15 cellular contexts compared by ENCODE assay signal in genomic region chr2:221097949-221098348, GRCh38.
DNase-seq lines count a peak whose midpoint lies in the region; ATAC-seq, FAIRE-seq and TF ChIP-seq lines count a peak whose summit lies in the region.
"Had no signal": no experiment of that assay in that cellular context is flagged by ENCODE, and none has a peak within 500 bp of the region (broad histone marks: within the 10 kb centered on the region; RNA-seq: fewer than 3 reads in every experiment).

No MANE protein-coding gene starts in this region.

- TF ChIP-seq POLR2A in A549 (IDR thresholded peaks at IDR 0.05; ENCODE audit: low read length) (no peak), H54 (IDR thresholded peaks at IDR 0.05; ENCODE audit: low read depth, low read length) (no peak)

- FAIRE-seq in A549 (lab: Jason Lieb, UNC) (no peak), H54 (lab: Jason Lieb, UNC) (peak; percentile 48), astrocyte (lab: Jason Lieb, UNC) (no peak)
- FAIRE-seq: GM12892, GM18507 had no signal

- H3K9ac ChIP-seq in astrocyte (ENCODE audit: low read length), result no peak overlapping the region
- H3K9ac ChIP-seq in mesenchymal stem cell (ENCODE audit: low read length), result no peak overlapping the region

- H3K9me3 ChIP-seq in A549 (no peaks in the 10 kb centered on the region; the same call in 2 of the 3 replicates), astrocyte (ENCODE audit: insufficient read depth, low read depth, low read length) (no peaks in the 10 kb centered on the region), mesenchymal stem cell (ENCODE audit: control insufficient read depth, low read length) (no peaks in the 10 kb centered on the region)
- H3K9me3 ChIP-seq: BE2C had no signal

- H2AK5ac ChIP-seq in mesenchymal stem cell (ENCODE audit: low read length, severe bottlenecking), result no peak overlapping the region

- no peaks in the 10 kb centered on the region for H3K36me3 ChIP-seq in astrocyte (ENCODE audit: insufficient read depth, low read length)
- no peaks in the 10 kb centered on the region for H3K36me3 ChIP-seq in mesenchymal stem cell (ENCODE audit: control insufficient read depth in 1 of 2, insufficient read depth in 2 of 2, low read depth in 1 of 2, low read length in 2 of 2)
- H3K36me3 ChIP-seq: BE2C had no signal

- no peak overlapping the region for H2BK5ac ChIP-seq in mesenchymal stem cell (ENCODE audit: low read depth, low read length, poor library complexity, severe bottlenecking)

- no peaks in the 10 kb centered on the region for H3K79me2 ChIP-seq in astrocyte (ENCODE audit: insufficient read depth, low read length)

- H3K36me3 Mint-ChIP-seq in astrocyte (ENCODE audit: low read depth, unreplicated experiment), result no peaks in the 10 kb centered on the region

- H3K4me3 ChIP-seq in A549 (no peak overlapping the region), astrocyte (ENCODE audit: insufficient read depth, low read depth, low read length) (no peak overlapping the region), mesenchymal stem cell (ENCODE audit: insufficient read depth in 1 of 2, low read depth in 1 of 2, low read length in 2 of 2) (no peak overlapping the region)

- H3K4me2 ChIP-seq in A549 (no peak overlapping the region), astrocyte (ENCODE audit: low read length) (peak overlapping the region; percentile 62), mesenchymal stem cell (ENCODE audit: low read length, poor library complexity, severe bottlenecking) (no peak overlapping the region)

- DNase-seq in A549 (ENCODE audit: low read depth in 1 of 2, low spot score in 1 of 2), result no peak
- no peak for DNase-seq in H54 (ENCODE audit: insufficient read length, low spot score)
- no peak for DNase-seq in astrocyte (ENCODE audit: low read depth)
- DNase-seq in mesenchymal stem cell, result no peak
- DNase-seq in NCI-H526 treated with DMSO at 0.1 percent for 48 hours (lab: John Stamatoyannopoulos, UW), result no peak
- DNase-seq: BE2C; CD4-positive, alpha-beta T cell; DMS153; DMS79; GDM1; GOT3; H9 had no signal

- H3K9me3 Mint-ChIP-seq in astrocyte (ENCODE audit: unreplicated experiment), result no peaks in the 10 kb centered on the region
- H3K9me3 Mint-ChIP-seq: CD4-positive, alpha-beta T cell; H9 had no signal

- POLR2A ChIA-PET in A549 (lab: Yijun Ruan, JAX), result no interaction called here

- no peak overlapping the region for H4K8ac ChIP-seq in mesenchymal stem cell (ENCODE audit: low read length)

- TF ChIP-seq CTCF in A549 (IDR thresholded peaks at IDR 0.05), result no peak
- TF ChIP-seq CTCF in astrocyte (IDR thresholded peaks at IDR 0.05; ENCODE audit: insufficient read depth, low read depth, low read length), result no peak

- H3K79me1 ChIP-seq in mesenchymal stem cell (replicated peaks; ENCODE audit: low read length, poor library complexity, severe bottlenecking), result no peaks in the 10 kb centered on the region

- H3K23ac ChIP-seq in mesenchymal stem cell (ENCODE audit: low read length in 2 of 2), result no peak overlapping the region

- H2BK15ac ChIP-seq in mesenchymal stem cell (ENCODE audit: low read depth, poor library complexity, severe bottlenecking), result no peak overlapping the region

- H3K4me1 ChIP-seq in A549 (peaks cover 3% of the 10 kb centered on the region; the same call in 1 of the 3 replicates), astrocyte (ENCODE audit: insufficient read depth, low read length) (peaks cover 25% of the 10 kb centered on the region), mesenchymal stem cell (ENCODE audit: control insufficient read depth, insufficient read depth, low read depth, low read length) (peaks cover 5% of the 10 kb centered on the region)
- H3K4me1 ChIP-seq: BE2C had no signal

- no peak for TF ChIP-seq RAD21 in A549 (conservative IDR thresholded peaks at IDR 0.05 in 1 of 2, IDR thresholded peaks at IDR 0.05 in 1 of 2)

- no peak overlapping the region for H3K4ac ChIP-seq in mesenchymal stem cell (ENCODE audit: low read depth in 1 of 2, low read length in 2 of 2)

- no peak overlapping the region for H3K14ac ChIP-seq in mesenchymal stem cell (ENCODE audit: low read length in 2 of 2)

- WGBS in A549 (ENCODE audit: missing lambda C conversion rate), result 48% methylated on average over 7 of the region's 7 CpGs
- 91% methylated on average over 7 of the region's 7 CpGs for WGBS in mesenchymal stem cell

- no peaks in the 10 kb centered on the region for H3K27me3 Mint-ChIP-seq in astrocyte (ENCODE audit: low read depth, unreplicated experiment)

- no peak for ATAC-seq in A549
- no peak for ATAC-seq in HG03196 (IDR thresholded peaks at IDR 0.05; ENCODE audit: unreplicated experiment)

- no peak overlapping the region for H3K27ac Mint-ChIP-seq in astrocyte (ENCODE audit: unreplicated experiment)
- H3K27ac Mint-ChIP-seq: CD4-positive, alpha-beta T cell; H9 had no signal

- H3K4me3 Mint-ChIP-seq in astrocyte (ENCODE audit: unreplicated experiment), result no peak overlapping the region
- H3K4me3 Mint-ChIP-seq: CD4-positive, alpha-beta T cell; H9 had no signal

- CTCF ChIA-PET in A549 (lab: Yijun Ruan, JAX), result interaction anchor here (0.6 kb wide), 1 partner anchor 1786 kb away, joined by 6 read pairs; no protein-coding TSS in a partner anchor

- H3K27ac ChIP-seq in A549, result no peak overlapping the region
- H3K27ac ChIP-seq in astrocyte (ENCODE audit: low read depth, low read length), result no peak overlapping the region
- peak overlapping the region; percentile 80 for H3K27ac ChIP-seq in mesenchymal stem cell (ENCODE audit: low read length, poor library complexity, severe bottlenecking)

- no peaks in the 10 kb centered on the region for H4K20me1 ChIP-seq in astrocyte (ENCODE audit: insufficient read depth, low read length)

- H3K27me3 ChIP-seq in astrocyte (ENCODE audit: insufficient read depth, low read length) (no peaks in the 10 kb centered on the region), mesenchymal stem cell (ENCODE audit: control insufficient read depth in 1 of 2, insufficient read depth in 1 of 2, low read length in 2 of 2) (no peaks in the 10 kb centered on the region)
- H3K27me3 ChIP-seq: BE2C had no signal

- TF ChIP-seq EP300 in A549 (IDR thresholded peaks at IDR 0.05), result no peak

- no peak overlapping the region for H2BK120ac ChIP-seq in mesenchymal stem cell (ENCODE audit: low read depth, low read length)

- H2AFZ ChIP-seq in astrocyte (ENCODE audit: low read depth, low read length) (no peak overlapping the region), mesenchymal stem cell (ENCODE audit: low read depth, low read length) (no peak overlapping the region)

- no peak overlapping the region for H2BK12ac ChIP-seq in mesenchymal stem cell (ENCODE audit: low read length in 2 of 2)

- H4K91ac ChIP-seq in mesenchymal stem cell (ENCODE audit: low read length), result no peak overlapping the region

- H3K4me1 Mint-ChIP-seq in astrocyte (ENCODE audit: low read depth, unreplicated experiment), result peaks cover 20% of the 10 kb centered on the region

- H3K18ac ChIP-seq in mesenchymal stem cell (ENCODE audit: low read depth in 1 of 2, low read length in 2 of 2), result no peak overlapping the region

TF ChIP-seq in A549, 52 proteins besides CTCF, POLR2A, EP300 and RAD21:
- no peak for TF ChIP-seq RARB (CRISPR knock-in tag; IDR thresholded peaks at IDR 0.05)
- peak; percentile 52 for TF ChIP-seq MAFK (IDR thresholded peaks at IDR 0.05; ENCODE audit: partially characterized antibody)
